In the genomic region with DNA sequence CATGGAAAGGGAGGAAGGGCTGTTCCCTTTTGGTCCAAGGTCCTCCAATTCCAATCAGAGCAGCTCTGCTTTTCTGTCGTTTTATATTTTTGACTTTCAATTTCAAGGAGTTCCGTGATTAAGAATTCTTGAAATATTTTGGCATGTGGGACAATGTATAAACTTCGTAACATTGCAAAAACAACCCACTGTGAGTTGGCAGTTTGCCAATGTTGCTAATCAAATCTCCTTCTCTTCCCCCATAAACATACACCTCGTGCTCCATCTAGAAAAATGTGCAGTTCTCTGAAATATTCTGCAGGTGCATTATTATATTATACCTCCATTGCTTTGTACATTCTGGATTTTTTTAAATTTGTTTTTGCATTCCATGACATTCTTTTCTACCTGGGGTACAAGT, we compare ENCODE assay signal across 21 cellular contexts. TPM values are rescaled to one million over a fixed set of nuclear protein-coding genes. Genes with fewer than 3 reads are reported as not detected.
DNase-seq lines count a peak whose midpoint lies in the region; ATAC-seq and TF ChIP-seq lines count a peak whose summit lies in the region.
"Had no signal": no experiment of that assay in that cellular context is flagged by ENCODE, and none has a peak within 500 bp of the region (broad histone marks: within the 10 kb centered on the region; RNA-seq: fewer than 3 reads in every experiment).

No MANE protein-coding gene starts in this region.

- H3K4me3 Mint-ChIP-seq in MCF 10A (ENCODE audit: unreplicated experiment) = no peak overlapping the region
- H3K4me3 Mint-ChIP-seq: CD4-positive, alpha-beta memory T cell had no signal

- POLR2A ChIA-PET in MCF 10A (lab: Yijun Ruan, JAX) = no interaction called here

- H3K4me1 ChIP-seq in mammary epithelial cell (ENCODE audit: insufficient read depth, low read length) = no peaks in the 10 kb centered on the region
- peaks cover 0 to 8% of the 10 kb centered on the region in 2 donors for H3K4me1 ChIP-seq in thoracic aorta (ENCODE audit: control insufficient read depth in 1 of 2, low read depth in 2 of 2)
- H3K4me1 ChIP-seq: BLaER1, Caco-2, SJSA1 had no signal

- H3K4me3 ChIP-seq in mammary epithelial cell (replicated peaks in 1 of 3; ENCODE audit: insufficient read depth in 1 of 3, low read depth in 2 of 3, low read length in 3 of 3) (no peak overlapping the region), SK-N-MC (peak overlapping the region; percentile 26; the same call in 1 of the 2 replicates), thoracic aorta (peak overlapping the region; percentile 14)
- H3K4me3 ChIP-seq: BLaER1, SJSA1 had no signal

- ATAC-seq in thoracic aorta (ENCODE audit: insufficient number of reproducible peaks, low FRiP score, low read depth) = no peak
- no peak for ATAC-seq in HG02885 (IDR thresholded peaks at IDR 0.05; ENCODE audit: poor library complexity, unreplicated experiment)
- ATAC-seq: Right ventricle myocardium inferior had no signal

- no peaks in the 10 kb centered on the region for H3K9me3 ChIP-seq in mammary epithelial cell (replicated peaks; ENCODE audit: insufficient read depth, low read length)
- H3K9me3 ChIP-seq in SK-N-MC (ENCODE audit: low read depth, low read length) = no peaks in the 10 kb centered on the region
- peaks cover 4% of the 10 kb centered on the region for H3K9me3 ChIP-seq in thoracic aorta
- H3K9me3 ChIP-seq: Caco-2 had no signal

- no peak overlapping the region for H3K9ac ChIP-seq in mammary epithelial cell (ENCODE audit: insufficient read depth, low read length)
- no peak overlapping the region for H3K9ac ChIP-seq in SK-N-MC (ENCODE audit: insufficient read length)
- H3K9ac ChIP-seq: BLaER1 had no signal

- H3K4me1 Mint-ChIP-seq in MCF 10A (ENCODE audit: insufficient read depth, unreplicated experiment) = no peaks in the 10 kb centered on the region
- H3K4me1 Mint-ChIP-seq: CD4-positive, alpha-beta memory T cell had no signal

- H3K27me3 ChIP-seq in mammary epithelial cell (ENCODE audit: insufficient read depth, low read length) = no peaks in the 10 kb centered on the region
- H3K27me3 ChIP-seq in thoracic aorta (replicated peaks; ENCODE audit: insufficient read depth) = no peaks in the 10 kb centered on the region
- H3K27me3 ChIP-seq: BLaER1, SJSA1 had no signal

- in situ Hi-C loops in mammary epithelial cell (cut with MboI; ENCODE audit: low sequenced_read_pairs in 2 of 2) = no loop called here

- intact Hi-C loops in MCF 10A (cut with micrococcal nuclease) = no loop called here
- intact Hi-C loops in mammary epithelial cell (cut with micrococcal nuclease) = no loop called here

- H3K36me3 ChIP-seq in mammary epithelial cell (ENCODE audit: insufficient read depth, low read length) (no peaks in the 10 kb centered on the region), SK-N-MC (ENCODE audit: insufficient read depth, low read length) (no peaks in the 10 kb centered on the region), thoracic aorta (no peaks in the 10 kb centered on the region)
- H3K36me3 ChIP-seq: BLaER1, SJSA1 had no signal

- TF ChIP-seq CTCF in MCF 10A (IDR thresholded peaks at IDR 0.05; ENCODE audit: unreplicated experiment) (no peak), mammary epithelial cell (conservative IDR thresholded peaks at IDR 0.05 in 1 of 2, IDR thresholded peaks at IDR 0.05 in 1 of 2; ENCODE audit: extremely low read depth in 1 of 2, insufficient read depth in 1 of 2, low read depth in 1 of 2, low read length in 2 of 2) (no peak), thoracic aorta (IDR thresholded peaks at IDR 0.05) (no peak)

- CTCF ChIA-PET in MCF 10A (lab: Yijun Ruan, JAX) = no interaction called here
- CTCF ChIA-PET in mammary epithelial cell (lab: Charles Lee; ENCODE audit: low non-redundant PET) = no interaction called here

- H3K27ac ChIP-seq in mammary epithelial cell (ENCODE audit: insufficient read depth, low read depth, low read length) (no peak overlapping the region), SK-N-MC (no peak overlapping the region), thoracic aorta (no peak overlapping the region)
- H3K27ac ChIP-seq: BLaER1, SJSA1 had no signal

- no peak overlapping the region for H3K4me2 ChIP-seq in mammary epithelial cell (ENCODE audit: insufficient read depth, low read depth, low read length)
- H3K4me2 ChIP-seq: BLaER1 had no signal

- no peaks in the 10 kb centered on the region for H3K36me3 Mint-ChIP-seq in MCF 10A (ENCODE audit: insufficient read depth, unreplicated experiment)
- H3K36me3 Mint-ChIP-seq: CD4-positive, alpha-beta memory T cell had no signal

- dilution Hi-C loops in mammary epithelial cell (cut with HindIII; ENCODE audit: low sequenced_read_pairs) = no loop called here

- H3K27ac Mint-ChIP-seq in MCF 10A (ENCODE audit: low read depth, unreplicated experiment) = no peak overlapping the region
- H3K27ac Mint-ChIP-seq: CD4-positive, alpha-beta memory T cell had no signal

- H3K27me3 Mint-ChIP-seq in MCF 10A (ENCODE audit: insufficient read depth, unreplicated experiment) = peaks cover 5% of the 10 kb centered on the region
- H3K27me3 Mint-ChIP-seq: CD4-positive, alpha-beta memory T cell had no signal

- 13% methylated on average over 4 of the region's 4 CpGs for WGBS in mammary epithelial cell (ENCODE audit: low coverage, missing lambda C conversion rate)

- BruUV-seq in MCF 10A (replicated peaks; lab: Mats Ljungman, UMichigan) (no TSS peak), mammary epithelial cell (replicated peaks; lab: Mats Ljungman, UMichigan) (no TSS peak)

- H3K79me2 ChIP-seq in mammary epithelial cell (ENCODE audit: insufficient read depth, low read length) = no peaks in the 10 kb centered on the region

- H2AFZ ChIP-seq in mammary epithelial cell (ENCODE audit: low read depth, low read length) = no peak overlapping the region

- no peaks in the 10 kb centered on the region for H4K20me1 ChIP-seq in mammary epithelial cell (ENCODE audit: insufficient read depth, low read length)
- H4K20me1 ChIP-seq: BLaER1 had no signal

- no peaks in the 10 kb centered on the region for H3K9me3 Mint-ChIP-seq in MCF 10A (ENCODE audit: unreplicated experiment)

- DNase-seq in MCF 10A (ENCODE audit: unreplicated experiment) (peak; percentile 5), mammary epithelial cell (no peak), SK-N-MC (ENCODE audit: low read depth, low spot score) (no peak), dermis blood vessel endothelial cell (peak; percentile 9), thoracic aorta (ENCODE audit: low spot score) (no peak), MV-4-11 (lab: John Stamatoyannopoulos, UW) (no peak)
- DNase-seq in activated CD8-positive, alpha-beta memory T cell treated with anti-CD3 and anti-CD28 coated beads, Interleukin-2, amount 50 U/mL, for 48 hours = no peak
- DNase-seq: Caco-2; CD4-positive, alpha-beta memory T cell; DMS153; GDM1; GOT3; HCEC 1CT; NCI-H1417 treated with DMSO at 0.1 percent for 48 hours; NCI-H524 treated with DMSO at 0.1 percent for 48 hours; OCI-M1 had no signal

RNA-seq across cellular contexts. Expression of gene POU6F2, which starts 49.8 kb away (rescaled TPM):
- total RNA-seq in MCF 10A (2022) (0.19 and 0.25 TPM in 2 replicates), mammary epithelial cell (under 1 TPM in 1 of 2 donors, not detected in 1; 0.28 TPM), dermis blood vessel endothelial cell (not detected in 2 replicates), thoracic aorta (not detected)
- not detected for polyA plus RNA-seq in mammary epithelial cell
- not detected for polyA minus RNA-seq in mammary epithelial cell
- total RNA-seq: CD4-positive, alpha-beta memory T cell; HT1080; SJSA1 had no signal
- polyA plus RNA-seq: CD4-positive, alpha-beta memory T cell had no signal

Comparison
In these comparisons a context has a peak if more than half of its experiments do, and no peak if none do; other contexts are left out.
1. DNase-seq: peak in MCF 10A (single experiment) and dermis blood vessel endothelial cell (single experiment); none in mammary epithelial cell (single experiment), SK-N-MC (single experiment), thoracic aorta (single experiment), MV-4-11 (single experiment) and activated CD8-positive, alpha-beta memory T cell treated with anti-CD3 and anti-CD28 coated beads, Interleukin-2, amount 50 U/mL, for 48 hours (single experiment).
2. H3K4me3 ChIP-seq: peak in SK-N-MC (single experiment) and thoracic aorta (single experiment); none in mammary epithelial cell (0 of 3).